In genomic region chr13:52984881-52985363, GRCh38 we compare ENCODE assay signal across 11 cellular contexts. TPM values are rescaled to one million over a fixed set of nuclear protein-coding genes. Genes with fewer than 3 reads are reported as not detected.
"Had no signal": no experiment of that assay in that cellular context is flagged by ENCODE, and none has a peak within 500 bp of the region (broad histone marks: within the 10 kb centered on the region; RNA-seq: fewer than 3 reads in every experiment).

No MANE protein-coding gene starts in this region.

- H3K27ac Mint-ChIP-seq: HFFc6, IgD-negative memory B cell had no signal

- H3K36me3 ChIP-seq: HAP-1 had no signal

- H3K27ac ChIP-seq: HL-60 had no signal

- H3K9me3 ChIP-seq: HAP-1 had no signal

- ATAC-seq: HCT116, HepG2 had no signal

- H3K36me3 Mint-ChIP-seq: IgD-negative memory B cell had no signal

- DNase-seq: GOT3, H7, HFFc6, KBM-7 had no signal

- H3K4me3 Mint-ChIP-seq: HFFc6, IgD-negative memory B cell had no signal

- H3K9me3 Mint-ChIP-seq: IgD-negative memory B cell had no signal

- H3K4me3 ChIP-seq: HAP-1 had no signal

- H3K4me1 ChIP-seq: HAP-1 had no signal

- H3K4me1 Mint-ChIP-seq: IgD-negative memory B cell had no signal

RNA-seq across cellular contexts. Expression of gene OLFM4, which starts 43.7 kb away (rescaled TPM):
- total RNA-seq: H4, H7, HepG2, HFFc6, HT1080 had no signal
- polyA plus RNA-seq: HepG2, IgD-negative memory B cell had no signal
